Comparison of ENCODE assay signal across 8 cellular contexts in the genomic region with DNA sequence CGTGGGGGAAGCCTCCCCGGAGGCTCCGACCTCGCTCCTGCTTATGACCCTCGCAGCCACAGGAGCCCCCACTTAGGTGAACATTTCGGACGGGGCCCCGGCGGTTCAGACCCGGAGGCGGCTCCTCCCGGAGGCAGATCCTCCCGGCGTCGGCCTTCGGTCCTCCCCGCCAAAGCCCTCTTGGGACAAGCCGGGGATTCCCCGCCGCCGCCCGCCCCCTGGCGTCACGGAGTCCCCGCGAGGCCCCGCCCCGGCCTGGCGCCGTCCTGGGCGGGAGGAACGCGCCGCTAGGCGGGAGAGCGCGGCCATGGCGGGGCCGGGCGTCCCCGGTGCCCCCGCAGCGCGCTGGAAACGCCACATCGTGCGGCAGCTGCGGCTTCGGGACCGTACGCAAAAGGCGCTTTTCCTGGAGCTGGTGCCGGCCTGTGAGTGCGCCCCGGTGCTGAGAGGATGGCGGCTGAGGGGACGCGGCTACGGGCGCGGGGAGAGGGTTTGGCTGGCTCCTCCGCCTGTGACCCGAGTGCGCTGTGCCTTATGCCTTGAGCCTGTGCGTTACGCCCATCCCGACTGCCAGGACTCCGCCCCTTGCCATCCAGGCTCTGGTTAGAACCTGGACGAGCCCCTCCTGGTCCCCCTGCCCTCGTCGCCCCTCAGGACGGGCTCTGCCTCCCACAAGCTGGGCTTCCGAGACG. TPM values are rescaled to one million over a fixed set of nuclear protein-coding genes. Genes with fewer than 3 reads are reported as not detected.
DNase-seq lines count a peak whose midpoint lies in the region; TF ChIP-seq lines count a peak whose summit lies in the region.

A gene with protein sequence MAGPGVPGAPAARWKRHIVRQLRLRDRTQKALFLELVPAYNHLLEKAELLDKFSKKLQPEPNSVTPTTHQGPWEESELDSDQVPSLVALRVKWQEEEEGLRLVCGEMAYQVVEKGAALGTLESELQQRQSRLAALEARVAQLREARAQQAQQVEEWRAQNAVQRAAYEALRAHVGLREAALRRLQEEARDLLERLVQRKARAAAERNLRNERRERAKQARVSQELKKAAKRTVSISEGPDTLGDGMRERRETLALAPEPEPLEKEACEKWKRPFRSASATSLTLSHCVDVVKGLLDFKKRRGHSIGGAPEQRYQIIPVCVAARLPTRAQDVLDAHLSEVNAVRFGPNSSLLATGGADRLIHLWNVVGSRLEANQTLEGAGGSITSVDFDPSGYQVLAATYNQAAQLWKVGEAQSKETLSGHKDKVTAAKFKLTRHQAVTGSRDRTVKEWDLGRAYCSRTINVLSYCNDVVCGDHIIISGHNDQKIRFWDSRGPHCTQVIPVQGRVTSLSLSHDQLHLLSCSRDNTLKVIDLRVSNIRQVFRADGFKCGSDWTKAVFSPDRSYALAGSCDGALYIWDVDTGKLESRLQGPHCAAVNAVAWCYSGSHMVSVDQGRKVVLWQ (plus strand): TSS at position 273 of the 692 bp plus-strand sequence. CDS start 35 bp downstream, at position 308.

- TF ChIP-seq EP300 in SK-N-SH (IDR thresholded peaks at IDR 0.05; ENCODE audit: borderline replicate concordance in 1 of 2, low read depth in 1 of 2, low read length in 1 of 2): no peak; a peak in 1 of 4 replicates

- H3K27ac ChIP-seq in SK-N-SH (ENCODE audit: low read depth in 2 of 2, low read length in 1 of 2) (peak within 1 kb of the TSS; percentile 91 to 96), osteoblast (ENCODE audit: low read depth, low read length) (peak within 1 kb of the TSS; percentile 97), testis (peak within 1 kb of the TSS; percentile 95 to 97)

- H3K27me3 ChIP-seq in Loucy (ENCODE audit: insufficient read depth, low read length, poor library complexity, severe bottlenecking) (no peaks in the 10 kb centered on the region), SK-N-SH (ENCODE audit: insufficient read depth) (no peaks in the 10 kb centered on the region), osteoblast (ENCODE audit: insufficient read depth, low read length) (no peaks in the 10 kb centered on the region), testis (no peaks in the 10 kb centered on the region)

- DNase-seq in GDM1 (lab: John Stamatoyannopoulos, UW): peak; percentile 83
- DNase-seq in H4 (ENCODE audit: low spot score): peak; percentile 63
- peak; percentile 98 for DNase-seq in SK-N-SH
- DNase-seq in activated naive CD4-positive, alpha-beta T cell treated with anti-CD3 and anti-CD28 coated beads, Interleukin-2, amount 10 ng/mL, durations not matched to agents 7 days and 5 days: peak; percentile 90
- DNase-seq in glomerular endothelial cell (ENCODE audit: extremely low read depth, low read depth, low spot score): no peak
- peak; percentile 99 for DNase-seq in osteoblast (ENCODE audit: insufficient read length, low spot score, missing footprints)
- DNase-seq in testis: peak; percentile 79

- H3K9me3 Mint-ChIP-seq in activated naive CD4-positive, alpha-beta T cell treated with anti-CD3 and anti-CD28 coated beads, Interleukin-2, amount 10 ng/mL, durations not matched to agents 7 days and 5 days: no peaks in the 10 kb centered on the region

- no peak for TF ChIP-seq RAD21 in SK-N-SH (IDR thresholded peaks at IDR 0.05; ENCODE audit: low read length)

- H3K36me3 ChIP-seq in Loucy (ENCODE audit: insufficient read depth, low read length) (peaks cover 16% of the 10 kb centered on the region; the same call in 1 of the 2 replicates), SK-N-SH (replicated peaks in 1 of 2; ENCODE audit: control insufficient read depth in 1 of 2, insufficient read depth in 2 of 2, low read length in 1 of 2) (no peaks in the 10 kb centered on the region), osteoblast (ENCODE audit: insufficient read depth, low read length) (peaks cover 17% of the 10 kb centered on the region), testis (ENCODE audit: low read depth, missing control alignments) (no peaks in the 10 kb centered on the region)

- TF ChIP-seq POLR2A in testis (IDR thresholded peaks at IDR 0.05): no peak

- no peaks in the 10 kb centered on the region for H3F3A ChIP-seq in Loucy (ENCODE audit: low read depth)
- H3F3A ChIP-seq in SK-N-SH (replicated peaks; ENCODE audit: insufficient read depth): no peaks in the 10 kb centered on the region

- H3K79me2 ChIP-seq in Loucy (ENCODE audit: insufficient read depth, low read length) (peaks cover 76% of the 10 kb centered on the region), SK-N-SH (ENCODE audit: insufficient read depth) (peaks cover 25% of the 10 kb centered on the region; the same call in 1 of the 2 replicates), osteoblast (ENCODE audit: insufficient read depth, low read length) (peaks cover 34% of the 10 kb centered on the region)

- H3K4me1 Mint-ChIP-seq in activated naive CD4-positive, alpha-beta T cell treated with anti-CD3 and anti-CD28 coated beads, Interleukin-2, amount 10 ng/mL, durations not matched to agents 7 days and 5 days: peaks cover 57% of the 10 kb centered on the region

- POLR2A ChIA-PET in SK-N-SH (lab: Yijun Ruan, JAX): no interaction called here

- no peaks in the 10 kb centered on the region for H3K27me3 Mint-ChIP-seq in activated naive CD4-positive, alpha-beta T cell treated with anti-CD3 and anti-CD28 coated beads, Interleukin-2, amount 10 ng/mL, durations not matched to agents 7 days and 5 days

- peak within 1 kb of the TSS; percentile 99 for H3K4me3 Mint-ChIP-seq in activated naive CD4-positive, alpha-beta T cell treated with anti-CD3 and anti-CD28 coated beads, Interleukin-2, amount 10 ng/mL, durations not matched to agents 7 days and 5 days

- H3K4me3 ChIP-seq in Loucy (ENCODE audit: low read length, poor library complexity, severe bottlenecking) (peak within 1 kb of the TSS; percentile 96), SK-N-SH (ENCODE audit: low read depth in 2 of 2, low read length in 1 of 2) (peak within 1 kb of the TSS; percentile 83 to 92), osteoblast (ENCODE audit: insufficient read depth, low read length) (peak within 1 kb of the TSS; percentile 79), testis (peak within 1 kb of the TSS; percentile 80 to 95)

- H3K4me1 ChIP-seq in Loucy (ENCODE audit: insufficient read depth, low read length, poor library complexity, severe bottlenecking) (peaks cover 33% of the 10 kb centered on the region), SK-N-SH (ENCODE audit: control insufficient read depth in 1 of 2, insufficient read depth in 2 of 2, low read depth in 1 of 2, low read length in 1 of 2) (peaks cover 8 to 33% of the 10 kb centered on the region in 2 experiments; a peak in 2 of 4 replicates), osteoblast (ENCODE audit: insufficient read depth, low read length) (peaks cover 31% of the 10 kb centered on the region), testis (peaks cover 21% of the 10 kb centered on the region)

- peak within 1 kb of the TSS; percentile 94 for H3K9ac ChIP-seq in Loucy (ENCODE audit: low read depth, low read length, poor library complexity, severe bottlenecking)
- peak within 1 kb of the TSS; percentile 97 for H3K9ac ChIP-seq in SK-N-SH

- WGBS in SK-N-SH (ENCODE audit: low lambda C conversion rate): 0% methylated on average over 34 of the region's 74 CpGs
- 0% methylated on average over 3 to 24 of the region's 74 CpGs for WGBS in testis, 2 donors

- H3K9me2 ChIP-seq in Loucy (replicated peaks; ENCODE audit: low read depth, low read length) (no peaks in the 10 kb centered on the region), SK-N-SH (no peaks in the 10 kb centered on the region)

- CTCF ChIA-PET in SK-N-SH (lab: Yijun Ruan, JAX): interaction anchor here (1.0 to 5.4 kb wide), 8 partner anchors 17 to 428 kb away, joined by 3 to 33 read pairs (median 6); a partner anchor contains a TSS
- CTCF ChIA-PET in activated naive CD4-positive, alpha-beta T cell treated with anti-CD3 and anti-CD28 coated beads, Interleukin-2, amount 10 ng/mL, durations not matched to agents 7 days and 5 days (lab: Charles Lee): interaction anchor here (0.7 to 6.0 kb wide), 9 partner anchors 21 to 364 kb away, joined by 3 to 48 read pairs (median 8); a partner anchor contains a TSS

- peak within 1 kb of the TSS; percentile 99 for H3K27ac Mint-ChIP-seq in activated naive CD4-positive, alpha-beta T cell treated with anti-CD3 and anti-CD28 coated beads, Interleukin-2, amount 10 ng/mL, durations not matched to agents 7 days and 5 days

- H3K4me2 ChIP-seq in Loucy (ENCODE audit: low read depth, low read length, poor library complexity, severe bottlenecking) (peak within 1 kb of the TSS; percentile 82), SK-N-SH (peak within 1 kb of the TSS; percentile 97), osteoblast (ENCODE audit: insufficient read depth, low read length) (peak within 1 kb of the TSS; percentile 90)

- H3K9me3 ChIP-seq in Loucy (ENCODE audit: insufficient read depth, low read depth, low read length) (no peaks in the 10 kb centered on the region), SK-N-SH (no peaks in the 10 kb centered on the region), osteoblast (ENCODE audit: low read depth, low read length) (no peaks in the 10 kb centered on the region), testis (no peaks in the 10 kb centered on the region)

- H2AFZ ChIP-seq in Loucy (ENCODE audit: low read length) (peak within 1 kb of the TSS; percentile 79), SK-N-SH (ENCODE audit: low read depth) (peak within 1 kb of the TSS; percentile 89), osteoblast (ENCODE audit: low read length) (peak within 1 kb of the TSS; percentile 88)

- intact Hi-C loops in testis (cut with DNase I; ENCODE audit: low total_unique reads): no loop called here

- peaks cover 42% of the 10 kb centered on the region for H3K36me3 Mint-ChIP-seq in activated naive CD4-positive, alpha-beta T cell treated with anti-CD3 and anti-CD28 coated beads, Interleukin-2, amount 10 ng/mL, durations not matched to agents 7 days and 5 days

- TF ChIP-seq CTCF in Loucy (conservative IDR thresholded peaks at IDR 0.05; ENCODE audit: low read length) (no peak; the same call in 1 of the 2 replicates), SK-N-SH (IDR thresholded peaks at IDR 0.05) (peak; percentile 18), osteoblast (IDR thresholded peaks at IDR 0.05; ENCODE audit: extremely low read depth, low read depth, low read length) (no peak), testis (IDR thresholded peaks at IDR 0.05) (peak in 1 of 3 experiments; percentile 39)

- H4K20me1 ChIP-seq in Loucy (ENCODE audit: insufficient read depth, low read length, poor library complexity, severe bottlenecking): peaks cover 11% of the 10 kb centered on the region
- H4K20me1 ChIP-seq in SK-N-SH (ENCODE audit: insufficient read depth): no peaks in the 10 kb centered on the region
- peaks cover 3% of the 10 kb centered on the region for H4K20me1 ChIP-seq in osteoblast (ENCODE audit: insufficient read depth, low read length)

TF ChIP-seq in SK-N-SH, 30 proteins besides CTCF, POLR2A, EP300 and RAD21 (continues in another document):
- peak; percentile 5 for TF ChIP-seq CHD2 (IDR thresholded peaks at IDR 0.05; ENCODE audit: low read length, partially characterized antibody)

RNA-seq across cellular contexts. Expression of the gene that starts here (rescaled TPM):
- 0.66 and 3.4 TPM in 2 replicates for total RNA-seq in H4 (2014; rRNA removed; shearing (Covaris generic))
- polyA plus RNA-seq in SK-N-SH (2012; rRNA removed) (26.9 and 29.4 TPM in 2 replicates), testis (ENCODE audit: insufficient read depth, low read depth, low replicate concordance) (16.2 TPM)
- 3.8 and 6.1 TPM in 2 replicates for polyA plus RNA-seq in SK-N-SH (2012; cell fraction: cytosol; rRNA removed)
- 205 and 218 TPM in 2 replicates for polyA plus RNA-seq in SK-N-SH (2012; cell fraction: nucleus; rRNA removed)
- total RNA-seq in glomerular endothelial cell (25.6 and 39.7 TPM in 2 replicates), osteoblast (11.9 and 12.4 TPM in 2 replicates), testis (10 to 100 TPM; 33.8 to 39.5 TPM)
